In genomic region chr20:34507661-34508060, GRCh38 we compare ENCODE assay signal across 1 cellular context.
TF ChIP-seq lines count a peak whose summit lies in the region.

No MANE protein-coding gene starts in this region.

TF ChIP-seq in WTC11, 78 proteins besides CTCF, POLR2A, EP300 and RAD21 (continued from another document):
- no peak for TF ChIP-seq ZNF425 (CRISPR knock-in tag; conservative IDR thresholded peaks at IDR 0.05)
- TF ChIP-seq E2F5 (CRISPR knock-in tag; IDR thresholded peaks at IDR 0.05), result no peak
- TF ChIP-seq MYBL2 (CRISPR knock-in tag; IDR thresholded peaks at IDR 0.05), result no peak
- no peak for TF ChIP-seq TEAD1 (CRISPR knock-in tag; IDR thresholded peaks at IDR 0.05)
- TF ChIP-seq IRF1 (CRISPR knock-in tag; IDR thresholded peaks at IDR 0.05), result no peak
- TF ChIP-seq CDX4 (CRISPR knock-in tag; IDR thresholded peaks at IDR 0.05; ENCODE audit: borderline replicate concordance), result no peak
- TF ChIP-seq FOXP4 (CRISPR knock-in tag; IDR thresholded peaks at IDR 0.05), result no peak
- no peak for TF ChIP-seq JUN (CRISPR knock-in tag; IDR thresholded peaks at IDR 0.05)
